Comparison of ENCODE assay signal across 16 cellular contexts in genomic region chr14:22488522-22489246, GRCh38.
DNase-seq lines count a peak whose midpoint lies in the region; ATAC-seq and TF ChIP-seq lines count a peak whose summit lies in the region.
"Had no signal": no experiment of that assay in that cellular context is flagged by ENCODE, and none has a peak within 500 bp of the region (broad histone marks: within the 10 kb centered on the region; RNA-seq: fewer than 3 reads in every experiment).

No MANE protein-coding gene starts in this region.

- H3K4me1 ChIP-seq in right cardiac atrium (ENCODE audit: control insufficient read depth, insufficient read depth, low read length) (peaks cover 16% of the 10 kb centered on the region), suprapubic skin (peaks cover 82% of the 10 kb centered on the region)

- 73% methylated on average over 10 of the region's 10 CpGs for WGBS in right cardiac atrium
- 93% methylated on average over 10 of the region's 10 CpGs for WGBS in suprapubic skin

- ATAC-seq in right cardiac atrium (no peak), left cardiac atrium (no peak), HG02759 (IDR thresholded peaks at IDR 0.05; ENCODE audit: unreplicated experiment) (peak; percentile 28)
- ATAC-seq: PC-3 had no signal

- no peak for TF ChIP-seq POLR2A in suprapubic skin (IDR thresholded peaks at IDR 0.05)

- intact Hi-C loops in right cardiac atrium (cut with DNase I) (no loop called here), left cardiac atrium (cut with DNase I) (no loop called here)
- intact Hi-C loops in activated T-helper 1 cell treated with anti-CD3 and anti-CD28 coated beads, Interleukin-12 subunit alpha, Interleukin-12 subunit beta, Interleukin-2, Interleukin-4 antibody, amounts not matched to agents 30 ng/mL and 10 ng/mL and 1 ng/mL, durations not matched to agents 14 hours and 24 hours and 36 hours (cut with micrococcal nuclease) = no loop called here

- no peaks in the 10 kb centered on the region for H3K27me3 ChIP-seq in right cardiac atrium (ENCODE audit: control insufficient read depth, insufficient read depth)
- no peaks in the 10 kb centered on the region for H3K27me3 ChIP-seq in suprapubic skin
- H3K27me3 ChIP-seq: brain microvascular endothelial cell, ovary had no signal

- peak overlapping the region; percentile 91 for H3K4me3 Mint-ChIP-seq in activated T-helper 1 cell treated with anti-CD3 and anti-CD28 coated beads, Interleukin-12 subunit alpha, Interleukin-12 subunit beta, Interleukin-2, Interleukin-4 antibody, amounts not matched to agents 30 ng/mL and 10 ng/mL and 1 ng/mL, durations not matched to agents 14 hours and 24 hours and 36 hours

- H3K27me3 Mint-ChIP-seq in activated T-helper 1 cell treated with anti-CD3 and anti-CD28 coated beads, Interleukin-12 subunit alpha, Interleukin-12 subunit beta, Interleukin-2, Interleukin-4 antibody, amounts not matched to agents 30 ng/mL and 10 ng/mL and 1 ng/mL, durations not matched to agents 14 hours and 24 hours and 36 hours (ENCODE audit: insufficient read depth) = no peaks in the 10 kb centered on the region

- no peaks in the 10 kb centered on the region for H3K9me3 Mint-ChIP-seq in activated T-helper 1 cell treated with anti-CD3 and anti-CD28 coated beads, Interleukin-12 subunit alpha, Interleukin-12 subunit beta, Interleukin-2, Interleukin-4 antibody, amounts not matched to agents 30 ng/mL and 10 ng/mL and 1 ng/mL, durations not matched to agents 14 hours and 24 hours and 36 hours

- DNase-seq in right cardiac atrium (no peak), left cardiac atrium (no peak), suprapubic skin (ENCODE audit: low spot score in 2 of 2) (no peak), AG20443 (ENCODE audit: low spot score) (no peak), 8988T (no peak), NCI-H526 (lab: John Stamatoyannopoulos, UW) (no peak)
- no peak for DNase-seq in activated T-helper 1 cell treated with anti-CD3 and anti-CD28 coated beads, Interleukin-12 subunit alpha, Interleukin-12 subunit beta, Interleukin-2, Interleukin-4 antibody, amounts not matched to agents 30 ng/mL and 10 ng/mL and 1 ng/mL, durations not matched to agents 14 hours and 24 hours and 36 hours (ENCODE audit: low spot score)
- DNase-seq: activated CD8-positive, alpha-beta memory T cell treated with anti-CD3 and anti-CD28 coated beads, Interleukin-2, amount 50 U/mL, for 4 hours; brain microvascular endothelial cell; H7; ovary; PC-3; stimulated activated naive CD4-positive, alpha-beta T cell had no signal

- TF ChIP-seq EP300 in suprapubic skin (IDR thresholded peaks at IDR 0.05) = no peak

- H3K9me3 ChIP-seq in right cardiac atrium (ENCODE audit: control insufficient read depth, low read length) = no peaks in the 10 kb centered on the region
- H3K9me3 ChIP-seq in suprapubic skin = no peaks in the 10 kb centered on the region
- H3K9me3 ChIP-seq: ovary had no signal

- H3K4me3 ChIP-seq in right cardiac atrium (ENCODE audit: low read length) (no peak overlapping the region), suprapubic skin (no peak overlapping the region)
- H3K4me3 ChIP-seq: hepatocyte, lung, ovary had no signal

- H3K27ac Mint-ChIP-seq in activated T-helper 1 cell treated with anti-CD3 and anti-CD28 coated beads, Interleukin-12 subunit alpha, Interleukin-12 subunit beta, Interleukin-2, Interleukin-4 antibody, amounts not matched to agents 30 ng/mL and 10 ng/mL and 1 ng/mL, durations not matched to agents 14 hours and 24 hours and 36 hours = peak overlapping the region; percentile 96

- TF ChIP-seq CTCF in suprapubic skin (IDR thresholded peaks at IDR 0.05) = no peak

- peak overlapping the region; percentile 91 for H3K27ac ChIP-seq in right cardiac atrium (ENCODE audit: low read length)
- peak overlapping the region; percentile 73 for H3K27ac ChIP-seq in suprapubic skin
- H3K27ac ChIP-seq: brain microvascular endothelial cell, hepatocyte, ovary had no signal

- H3K36me3 Mint-ChIP-seq in activated T-helper 1 cell treated with anti-CD3 and anti-CD28 coated beads, Interleukin-12 subunit alpha, Interleukin-12 subunit beta, Interleukin-2, Interleukin-4 antibody, amounts not matched to agents 30 ng/mL and 10 ng/mL and 1 ng/mL, durations not matched to agents 14 hours and 24 hours and 36 hours (ENCODE audit: low read depth) = peaks cover 48% of the 10 kb centered on the region

- H3K36me3 ChIP-seq in suprapubic skin = no peaks in the 10 kb centered on the region
- H3K36me3 ChIP-seq: brain microvascular endothelial cell, ovary had no signal

- H3K4me1 Mint-ChIP-seq in activated T-helper 1 cell treated with anti-CD3 and anti-CD28 coated beads, Interleukin-12 subunit alpha, Interleukin-12 subunit beta, Interleukin-2, Interleukin-4 antibody, amounts not matched to agents 30 ng/mL and 10 ng/mL and 1 ng/mL, durations not matched to agents 14 hours and 24 hours and 36 hours (ENCODE audit: low read depth) = peaks cover 22% of the 10 kb centered on the region
